8 cellular contexts compared by ENCODE assay signal in genomic region chr4:98260579-98261290, GRCh38.
A peak's percentile ranks its signal among the peaks of the same experiment; 100 is the strongest.
DNase-seq lines count a peak whose midpoint lies in the region; ATAC-seq, FAIRE-seq and TF ChIP-seq lines count a peak whose summit lies in the region.

No MANE protein-coding gene starts in this region.

- TF ChIP-seq CTCF in LNCaP clone FGC (IDR thresholded peaks at IDR 0.05; ENCODE audit: control insufficient read depth, extremely low read depth, insufficient read depth) (no peak), RWPE2 (IDR thresholded peaks at IDR 0.05; ENCODE audit: poor library complexity, severe bottlenecking) (no peak), foreskin fibroblast (IDR thresholded peaks at IDR 0.05; ENCODE audit: low read depth, low read length) (no peak)

- peak overlapping the region; percentile 66 for H3K4me3 ChIP-seq in LNCaP clone FGC (ENCODE audit: low read depth, low read length)
- H3K4me3 ChIP-seq in RWPE2 (ENCODE audit: severe bottlenecking): peak overlapping the region; percentile 82
- peak overlapping the region; percentile 74 to 78 for H3K4me3 ChIP-seq in foreskin fibroblast (ENCODE audit: low read depth in 1 of 2, low read length in 2 of 2)
- peak overlapping the region; percentile 70 for H3K4me3 ChIP-seq in neuron (ENCODE audit: low read length)
- H3K4me3 ChIP-seq in stomach smooth muscle (ENCODE audit: low read length in 2 of 2): peak overlapping the region; percentile 89 to 91

- DNase-seq in GDM1 (lab: John Stamatoyannopoulos, UW) (peak; percentile 94), H54 (ENCODE audit: insufficient read length, low spot score) (peak; percentile 84), LNCaP clone FGC (ENCODE audit: low read depth) (peak; percentile 73), RWPE2 (ENCODE audit: low spot score) (peak; percentile 92), foreskin fibroblast (peak; percentile 97 to 99)
- peak; percentile 86 for DNase-seq in activated gamma-delta T cell treated with anti-CD3 and anti-CD28 coated beads, Interleukin-2, amount 50 U/mL, for 16 hours (ENCODE audit: low read depth)

- H3K27ac ChIP-seq in RWPE2 (ENCODE audit: poor library complexity, severe bottlenecking): peak overlapping the region; percentile 81
- peak overlapping the region; percentile 93 for H3K27ac ChIP-seq in stomach smooth muscle (ENCODE audit: low read length)

- H3K9ac ChIP-seq in stomach smooth muscle (ENCODE audit: low read length in 2 of 2): peak overlapping the region; percentile 93 to 95

- TF ChIP-seq POLR2A in H54 (IDR thresholded peaks at IDR 0.05; ENCODE audit: low read depth, low read length): peak; percentile 92

- no peaks in the 10 kb centered on the region for H3K9me3 ChIP-seq in RWPE2 (ENCODE audit: severe bottlenecking)
- no peaks in the 10 kb centered on the region for H3K9me3 ChIP-seq in neuron (ENCODE audit: low read length)
- no peaks in the 10 kb centered on the region for H3K9me3 ChIP-seq in stomach smooth muscle (ENCODE audit: control insufficient read depth in 2 of 2, low read length in 2 of 2)

- H3K27me3 ChIP-seq in RWPE2 (ENCODE audit: insufficient read depth, poor library complexity, severe bottlenecking): no peaks in the 10 kb centered on the region
- no peaks in the 10 kb centered on the region for H3K27me3 ChIP-seq in neuron (ENCODE audit: insufficient read depth, low read length)
- H3K27me3 ChIP-seq in stomach smooth muscle (ENCODE audit: control insufficient read depth in 1 of 2, insufficient read depth in 2 of 2, low read length in 2 of 2): no peaks in the 10 kb centered on the region

- H3K36me3 ChIP-seq in RWPE2 (ENCODE audit: low read depth) (peaks cover 8% of the 10 kb centered on the region; the same call in 1 of the 2 replicates), neuron (ENCODE audit: insufficient read depth, low read length) (no peaks in the 10 kb centered on the region), stomach smooth muscle (ENCODE audit: control insufficient read depth in 2 of 2, insufficient read depth in 2 of 2, low read length in 2 of 2) (no peaks in the 10 kb centered on the region)

- H3K4me1 ChIP-seq in RWPE2 (ENCODE audit: insufficient read depth, poor library complexity, severe bottlenecking) (peaks cover 17% of the 10 kb centered on the region), neuron (ENCODE audit: insufficient read depth, low read length) (peaks cover 14% of the 10 kb centered on the region), stomach smooth muscle (ENCODE audit: control insufficient read depth, insufficient read depth, low read length) (peaks cover 8% of the 10 kb centered on the region)

- ATAC-seq in RWPE2 (ENCODE audit: low read depth): peak; percentile 82

- no peak for FAIRE-seq in H54 (lab: Jason Lieb, UNC)

- H2AFZ ChIP-seq in neuron (ENCODE audit: low read depth, low read length): peak overlapping the region; percentile 54

Comparison
In these comparisons a context has a peak if more than half of its experiments do, and no peak if none do; other contexts are left out.
1. Peak in every context shown above with its lines: DNase-seq, ATAC-seq, H3K4me3 ChIP-seq and H3K27ac ChIP-seq.